ENCODE assay signal across 8 cellular contexts in the genomic region with DNA sequence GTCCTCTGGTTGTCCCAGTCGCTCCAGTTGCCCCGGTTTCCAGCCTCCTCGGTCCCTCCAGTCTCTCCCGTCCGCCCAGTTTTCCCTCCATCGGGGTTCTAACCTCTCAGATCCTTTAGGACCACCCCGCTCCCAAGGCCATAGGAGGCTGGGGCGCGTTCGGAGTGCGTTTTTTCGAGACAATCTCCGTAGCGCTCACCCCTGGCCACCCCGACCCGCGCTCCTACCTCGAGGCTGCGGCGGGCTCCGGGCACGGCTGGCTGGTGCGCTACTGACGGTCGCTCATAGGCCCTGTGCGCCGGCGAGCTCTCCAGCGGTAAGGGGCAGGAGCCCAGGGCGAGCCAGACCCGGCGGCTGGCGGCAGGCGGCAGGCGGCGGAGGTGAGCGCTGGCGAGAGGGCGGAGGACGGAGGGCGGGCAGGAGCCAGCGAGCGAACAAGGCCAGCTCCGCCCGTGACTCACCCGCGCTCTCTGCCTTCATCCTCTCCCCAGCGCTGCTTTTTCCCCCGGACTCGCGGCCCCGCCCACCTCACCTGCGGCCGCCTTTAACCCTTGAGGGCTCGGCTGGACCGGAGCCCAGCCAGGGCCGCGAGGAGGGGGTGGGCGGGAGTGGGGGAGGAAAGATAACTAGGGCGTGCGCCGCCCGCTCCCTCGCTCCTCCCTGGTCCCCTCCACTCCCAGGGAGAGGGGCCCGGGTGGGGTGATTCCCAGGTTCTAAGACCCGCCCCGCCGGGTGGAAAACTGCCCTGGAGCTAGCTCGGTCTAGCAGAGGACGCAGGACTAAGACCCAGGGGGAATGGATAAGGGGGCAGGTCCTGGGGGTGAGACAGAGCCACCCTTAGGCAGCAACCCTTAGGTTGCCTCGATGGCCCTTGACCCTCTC. TPM values are rescaled to one million over a fixed set of nuclear protein-coding genes. Genes with fewer than 3 reads are reported as not detected.
DNase-seq lines count a peak whose midpoint lies in the region; ATAC-seq and TF ChIP-seq lines count a peak whose summit lies in the region.

A gene (minus strand): TSS at position 472 of the 882 bp plus-strand sequence. CDS start 2,734 bp downstream, outside the sequence.

- H3K27ac ChIP-seq in Panc1 (ENCODE audit: low read length), result no peak within 1 kb of the TSS; the same call in 1 of the 2 replicates
- no peak within 1 kb of the TSS for H3K27ac ChIP-seq in psoas muscle
- H3K27ac ChIP-seq in uterus, result peak within 1 kb of the TSS in 1 of 2 donors; percentile 2

- in situ Hi-C loops in Panc1 (cut with HindIII; ENCODE audit: low pct_unique_long_range_greater_than_20kb, low sequenced_read_pairs), result no loop called here

- no TSS peak for BruUV-seq in Panc1 (replicated peaks; lab: Mats Ljungman, UMichigan)

- H3K9me3 ChIP-seq in Panc1 (ENCODE audit: control insufficient read depth, insufficient read depth, low read depth, low read length), result no peaks in the 10 kb centered on the region
- H3K9me3 ChIP-seq in psoas muscle, result no peaks in the 10 kb centered on the region
- no peaks in the 10 kb centered on the region for H3K9me3 ChIP-seq in uterus

- WGBS in psoas muscle, 3 donors, result 3% methylated on average over 51 to 71 of the region's 71 CpGs

- CTCF ChIA-PET in Panc1 (lab: Charles Lee), result interaction anchor here (1.0 to 1.8 kb wide), 2 partner anchors 10 to 39 kb away, joined by 3 to 6 read pairs; a partner anchor contains a TSS

- H3K36me3 ChIP-seq in Panc1 (ENCODE audit: control insufficient read depth, insufficient read depth, low read length) (no peaks in the 10 kb centered on the region), psoas muscle (ENCODE audit: insufficient read depth in 1 of 2, low read depth in 1 of 2) (no peaks in the 10 kb centered on the region), uterus (no peaks in the 10 kb centered on the region)

- peak in 1 of 2 donors; percentile 33 for TF ChIP-seq POLR2A in uterus (IDR thresholded peaks at IDR 0.05)

- peak; percentile 93 for ATAC-seq in Panc1
- peak; percentile 92 for ATAC-seq in Right ventricle myocardium superior (ENCODE audit: poor library complexity)
- ATAC-seq in psoas muscle, result peak; percentile 86 to 95 (median 92)
- ATAC-seq in HG02970 (IDR thresholded peaks at IDR 0.05; ENCODE audit: low FRiP score, unreplicated experiment), result no peak

- peak within 1 kb of the TSS; percentile 34 to 40 for H3K4me3 ChIP-seq in Panc1 (ENCODE audit: low read depth in 2 of 2, low read length in 2 of 2)
- peak within 1 kb of the TSS; percentile 50 for H3K4me3 ChIP-seq in psoas muscle
- H3K4me3 ChIP-seq in uterus, result peak within 1 kb of the TSS in 1 of 2 donors; percentile 32

- peaks cover 22% of the 10 kb centered on the region for H3K27me3 ChIP-seq in Panc1 (ENCODE audit: control insufficient read depth, insufficient read depth, low read length)
- H3K27me3 ChIP-seq in psoas muscle (ENCODE audit: insufficient read depth in 3 of 3, low read length in 2 of 3), result peaks cover 0 to 97% (median 52%) of the 10 kb centered on the region in 3 donors
- peaks cover 28 to 49% of the 10 kb centered on the region in 2 donors for H3K27me3 ChIP-seq in uterus

- H3K4me1 ChIP-seq in Panc1 (ENCODE audit: control insufficient read depth, insufficient read depth, low read length) (peaks cover 3% of the 10 kb centered on the region; the same call in 1 of the 2 replicates), psoas muscle (peaks cover 16% of the 10 kb centered on the region), uterus (peaks cover 0 to 8% of the 10 kb centered on the region in 2 donors)

- DNase-seq in SHP77 (lab: John Stamatoyannopoulos, UW) (peak; percentile 27 to 65), SHP77 treated with DMSO at 0.1 percent for 48 hours (lab: John Stamatoyannopoulos, UW) (no peak), Panc1 (ENCODE audit: low read depth, low spot score) (no peak), activated gamma-delta T cell treated with Interleukin-2 at 50 U/mL for 16 hours (peak; percentile 69), Right ventricle myocardium superior (peak; percentile 65), psoas muscle (peak; percentile 61 to 77), uterus (peak; percentile 39 to 50)

- intact Hi-C loops in Panc1 (cut with micrococcal nuclease; ENCODE audit: unreplicated experiment), result no loop called here
- intact Hi-C loops in Right ventricle myocardium superior (cut with DNase I), result no loop called here
- intact Hi-C loops in psoas muscle (cut with DNase I), result no loop called here
- intact Hi-C loops in uterus (cut with DNase I; ENCODE audit: low total_unique reads), result no loop called here

- TF ChIP-seq CTCF in Panc1 (IDR thresholded peaks at IDR 0.05) (peak; percentile 49; the same call in 1 of the 2 replicates), psoas muscle (IDR thresholded peaks at IDR 0.05) (peak; percentile 25), uterus (IDR thresholded peaks at IDR 0.05) (peak in 2 of 4 experiments; percentile 19 to 28)

- POLR2A ChIA-PET in Panc1 (lab: Charles Lee), result interaction anchor here (0.7 kb wide), 1 partner anchor 28 kb away, joined by 3 read pairs; no protein-coding TSS in a partner anchor

RNA-seq across cellular contexts. Expression of the gene that starts here (rescaled TPM):
- total RNA-seq in Panc1 (2021; ENCODE audit: unreplicated experiment), result 4.0 TPM
- 2.9 TPM for polyA plus RNA-seq in Panc1 (2012; ENCODE audit: insufficient read length)
- 0.08 TPM for total RNA-seq in Right ventricle myocardium superior
- under 1 TPM in 1 of 4 donors, not detected in 3; 0.16 TPM for total RNA-seq in psoas muscle
- under 1 TPM in 2 of 3 donors, not detected in 1; 0.04 to 0.27 TPM for polyA plus RNA-seq in psoas muscle
- 1 to 10 TPM in 2 of 4 donors, not detected in 2; 1.4 to 1.5 TPM for total RNA-seq in uterus

Comparison
In these comparisons a context has a peak if more than half of its experiments do, and no peak if none do; other contexts are left out.
1. DNase-seq: peak in SHP77 (2 of 2), activated gamma-delta T cell treated with Interleukin-2 at 50 U/mL for 16 hours (single experiment) and uterus (2 of 2); none in SHP77 treated with DMSO at 0.1 percent for 48 hours (single experiment) and Panc1 (single experiment).
2. Peak in DNase-seq and ATAC-seq in Right ventricle myocardium superior; RNA of the gene not detected or under 1 TPM.
3. Peak in DNase-seq, ATAC-seq and H3K4me3 ChIP-seq in psoas muscle; RNA of the gene not detected or under 1 TPM.